Comparison of ENCODE assay signal across 1 cellular context in genomic region chr15:69595009-69595825, GRCh38.
TF ChIP-seq lines count a peak whose summit lies in the region.

No MANE protein-coding gene starts in this region.

TF ChIP-seq in GM23338, 12 proteins besides CTCF, POLR2A, EP300 and RAD21 (continued from another document):
- TF ChIP-seq ZNF462 (CRISPR knock-in tag; IDR thresholded peaks at IDR 0.05): no peak
TF ChIP-seq in GM23338: peak in this region for 0.
